Comparison of ENCODE assay signal across 1 cellular context in the genomic region with DNA sequence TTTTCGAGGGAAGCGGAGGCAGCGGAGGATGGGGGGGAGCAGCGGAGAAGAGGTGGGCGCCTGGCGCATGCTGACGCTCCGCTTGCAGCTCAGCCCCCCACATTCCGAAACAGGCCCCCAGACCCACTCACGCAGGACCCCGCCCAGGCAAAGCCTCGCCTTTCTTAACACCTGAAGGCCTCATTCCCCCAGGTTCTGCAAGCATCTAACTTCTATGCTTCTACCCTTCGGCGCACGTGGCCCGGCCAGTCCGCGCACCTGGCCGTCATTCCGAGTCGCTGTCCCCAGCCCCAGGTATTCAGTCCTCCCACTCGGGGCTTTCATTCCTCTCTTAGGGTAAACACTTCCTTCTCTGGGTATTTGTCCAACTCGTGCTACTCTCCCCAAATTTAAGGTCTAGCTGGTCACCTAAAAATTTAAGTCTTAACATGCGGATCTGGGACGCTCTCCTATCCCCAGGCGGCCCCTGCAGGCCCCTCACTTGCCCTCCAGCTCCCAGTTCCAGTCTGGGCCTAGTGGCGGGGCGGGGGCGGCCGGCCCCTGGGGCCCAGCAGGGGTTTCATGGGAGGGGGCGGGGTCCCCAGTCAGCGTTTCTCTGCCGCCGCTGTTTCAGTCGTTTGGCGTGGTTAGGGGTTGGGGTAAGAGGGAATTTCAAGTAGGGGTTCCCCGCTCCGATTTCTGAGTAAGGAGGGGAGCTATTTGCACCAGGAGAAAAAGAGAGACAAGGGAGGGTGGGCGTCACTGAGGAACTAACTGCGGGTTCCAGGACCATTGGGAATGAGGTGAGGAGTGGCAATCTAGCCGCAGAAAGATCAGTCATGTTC.
TF ChIP-seq lines count a peak whose summit lies in the region.

No MANE protein-coding gene starts in this region.

TF ChIP-seq in K562, 482 proteins besides CTCF, POLR2A, EP300 and RAD21 (continued from another document and continues in another):
- TF ChIP-seq, protein P1, sequence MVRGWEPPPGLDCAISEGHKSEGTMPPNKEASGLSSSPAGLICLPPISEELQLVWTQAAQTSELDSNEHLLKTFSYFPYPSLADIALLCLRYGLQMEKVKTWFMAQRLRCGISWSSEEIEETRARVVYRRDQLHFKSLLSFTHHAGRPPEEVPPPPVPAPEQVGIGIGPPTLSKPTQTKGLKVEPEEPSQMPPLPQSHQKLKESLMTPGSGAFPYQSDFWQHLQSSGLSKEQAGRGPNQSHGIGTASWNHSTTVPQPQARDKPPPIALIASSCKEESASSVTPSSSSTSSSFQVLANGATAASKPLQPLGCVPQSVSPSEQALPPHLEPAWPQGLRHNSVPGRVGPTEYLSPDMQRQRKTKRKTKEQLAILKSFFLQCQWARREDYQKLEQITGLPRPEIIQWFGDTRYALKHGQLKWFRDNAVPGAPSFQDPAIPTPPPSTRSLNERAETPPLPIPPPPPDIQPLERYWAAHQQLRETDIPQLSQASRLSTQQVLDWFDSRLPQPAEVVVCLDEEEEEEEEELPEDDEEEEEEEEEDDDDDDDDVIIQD (CRISPR knock-in tag; IDR thresholded peaks at IDR 0.05), result no peak
- TF ChIP-seq HMGN3 (IDR thresholded peaks at IDR 0.05; ENCODE audit: borderline replicate concordance, extremely low read depth, insufficient read length, low read depth, low read length), result peak; percentile 38
- TF ChIP-seq, protein P2, sequence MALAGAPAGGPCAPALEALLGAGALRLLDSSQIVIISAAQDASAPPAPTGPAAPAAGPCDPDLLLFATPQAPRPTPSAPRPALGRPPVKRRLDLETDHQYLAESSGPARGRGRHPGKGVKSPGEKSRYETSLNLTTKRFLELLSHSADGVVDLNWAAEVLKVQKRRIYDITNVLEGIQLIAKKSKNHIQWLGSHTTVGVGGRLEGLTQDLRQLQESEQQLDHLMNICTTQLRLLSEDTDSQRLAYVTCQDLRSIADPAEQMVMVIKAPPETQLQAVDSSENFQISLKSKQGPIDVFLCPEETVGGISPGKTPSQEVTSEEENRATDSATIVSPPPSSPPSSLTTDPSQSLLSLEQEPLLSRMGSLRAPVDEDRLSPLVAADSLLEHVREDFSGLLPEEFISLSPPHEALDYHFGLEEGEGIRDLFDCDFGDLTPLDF (CRISPR knock-in tag; IDR thresholded peaks at IDR 0.05), result no peak
- peak; percentile 88 for TF ChIP-seq EGR1 (conservative IDR thresholded peaks at IDR 0.05)
- no peak for TF ChIP-seq CREM (IDR thresholded peaks at IDR 0.05; ENCODE audit: low read depth)
- TF ChIP-seq, protein P3, sequence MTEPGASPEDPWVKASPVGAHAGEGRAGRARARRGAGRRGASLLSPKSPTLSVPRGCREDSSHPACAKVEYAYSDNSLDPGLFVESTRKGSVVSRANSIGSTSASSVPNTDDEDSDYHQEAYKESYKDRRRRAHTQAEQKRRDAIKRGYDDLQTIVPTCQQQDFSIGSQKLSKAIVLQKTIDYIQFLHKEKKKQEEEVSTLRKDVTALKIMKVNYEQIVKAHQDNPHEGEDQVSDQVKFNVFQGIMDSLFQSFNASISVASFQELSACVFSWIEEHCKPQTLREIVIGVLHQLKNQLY (CRISPR knock-in tag; conservative IDR thresholded peaks at IDR 0.05), result no peak
- no peak for TF ChIP-seq NCOA6 (IDR thresholded peaks at IDR 0.05)
- no peak for TF ChIP-seq SMARCA5 (IDR thresholded peaks at IDR 0.05)
- TF ChIP-seq SNIP1 (IDR thresholded peaks at IDR 0.05; ENCODE audit: low read depth), result no peak
- no peak for TF ChIP-seq ZNF707 (CRISPR knock-in tag; conservative IDR thresholded peaks at IDR 0.05)
- TF ChIP-seq, protein P4, sequence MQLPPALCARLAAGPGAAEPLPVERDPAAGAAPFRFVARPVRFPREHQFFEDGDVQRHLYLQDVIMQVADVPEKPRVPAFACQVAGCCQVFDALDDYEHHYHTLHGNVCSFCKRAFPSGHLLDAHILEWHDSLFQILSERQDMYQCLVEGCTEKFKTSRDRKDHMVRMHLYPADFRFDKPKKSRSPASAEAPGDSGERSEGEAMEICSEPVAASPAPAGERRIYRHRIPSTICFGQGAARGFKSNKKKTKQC (CRISPR knock-in tag; IDR thresholded peaks at IDR 0.05), result no peak
- TF ChIP-seq, protein P5, sequence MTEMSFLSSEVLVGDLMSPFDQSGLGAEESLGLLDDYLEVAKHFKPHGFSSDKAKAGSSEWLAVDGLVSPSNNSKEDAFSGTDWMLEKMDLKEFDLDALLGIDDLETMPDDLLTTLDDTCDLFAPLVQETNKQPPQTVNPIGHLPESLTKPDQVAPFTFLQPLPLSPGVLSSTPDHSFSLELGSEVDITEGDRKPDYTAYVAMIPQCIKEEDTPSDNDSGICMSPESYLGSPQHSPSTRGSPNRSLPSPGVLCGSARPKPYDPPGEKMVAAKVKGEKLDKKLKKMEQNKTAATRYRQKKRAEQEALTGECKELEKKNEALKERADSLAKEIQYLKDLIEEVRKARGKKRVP (CRISPR knock-in tag; IDR thresholded peaks at IDR 0.05), result 0 out of 2 replicates have a peak, but pooled peaks have one; percentile 48
- peak; percentile 28; the same call in 1 of the 2 replicates for TF ChIP-seq ZNF431 (CRISPR knock-in tag; IDR thresholded peaks at IDR 0.05)
- TF ChIP-seq SMARCB1 (IDR thresholded peaks at IDR 0.05; ENCODE audit: insufficient read length, low read depth), result no peak
- TF ChIP-seq ZNF717 (CRISPR knock-in tag; IDR thresholded peaks at IDR 0.05), result no peak
- TF ChIP-seq, protein P6, sequence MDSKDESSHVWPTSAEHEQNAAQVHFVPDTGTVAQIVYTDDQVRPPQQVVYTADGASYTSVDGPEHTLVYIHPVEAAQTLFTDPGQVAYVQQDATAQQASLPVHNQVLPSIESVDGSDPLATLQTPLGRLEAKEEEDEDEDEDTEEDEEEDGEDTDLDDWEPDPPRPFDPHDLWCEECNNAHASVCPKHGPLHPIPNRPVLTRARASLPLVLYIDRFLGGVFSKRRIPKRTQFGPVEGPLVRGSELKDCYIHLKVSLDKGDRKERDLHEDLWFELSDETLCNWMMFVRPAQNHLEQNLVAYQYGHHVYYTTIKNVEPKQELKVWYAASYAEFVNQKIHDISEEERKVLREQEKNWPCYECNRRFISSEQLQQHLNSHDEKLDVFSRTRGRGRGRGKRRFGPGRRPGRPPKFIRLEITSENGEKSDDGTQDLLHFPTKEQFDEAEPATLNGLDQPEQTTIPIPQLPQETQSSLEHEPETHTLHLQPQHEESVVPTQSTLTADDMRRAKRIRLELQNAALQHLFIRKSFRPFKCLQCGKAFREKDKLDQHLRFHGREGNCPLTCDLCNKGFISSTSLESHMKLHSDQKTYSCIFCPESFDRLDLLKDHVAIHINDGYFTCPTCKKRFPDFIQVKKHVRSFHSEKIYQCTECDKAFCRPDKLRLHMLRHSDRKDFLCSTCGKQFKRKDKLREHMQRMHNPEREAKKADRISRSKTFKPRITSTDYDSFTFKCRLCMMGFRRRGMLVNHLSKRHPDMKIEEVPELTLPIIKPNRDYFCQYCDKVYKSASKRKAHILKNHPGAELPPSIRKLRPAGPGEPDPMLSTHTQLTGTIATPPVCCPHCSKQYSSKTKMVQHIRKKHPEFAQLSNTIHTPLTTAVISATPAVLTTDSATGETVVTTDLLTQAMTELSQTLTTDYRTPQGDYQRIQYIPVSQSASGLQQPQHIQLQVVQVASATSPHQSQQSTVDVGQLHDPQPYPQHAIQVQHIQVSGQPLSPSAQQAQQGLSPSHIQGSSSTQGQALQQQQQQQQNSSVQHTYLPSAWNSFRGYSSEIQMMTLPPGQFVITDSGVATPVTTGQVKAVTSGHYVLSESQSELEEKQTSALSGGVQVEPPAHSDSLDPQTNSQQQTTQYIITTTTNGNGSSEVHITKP (IDR thresholded peaks at IDR 0.05; ENCODE audit: partially characterized antibody), result peak; percentile 76
- no peak for TF ChIP-seq SP1 (CRISPR knock-in tag; IDR thresholded peaks at IDR 0.05)
- peak; percentile 36; the same call in 1 of the 2 replicates for TF ChIP-seq ARID1B (IDR thresholded peaks at IDR 0.05)
- TF ChIP-seq, protein P7, sequence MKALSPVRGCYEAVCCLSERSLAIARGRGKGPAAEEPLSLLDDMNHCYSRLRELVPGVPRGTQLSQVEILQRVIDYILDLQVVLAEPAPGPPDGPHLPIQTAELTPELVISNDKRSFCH (CRISPR knock-in tag; IDR thresholded peaks at IDR 0.05), result no peak
- TF ChIP-seq, protein P7 (tag; IDR thresholded peaks at IDR 0.05), result peak; percentile 68
- TF ChIP-seq ZNF778 (CRISPR knock-in tag; IDR thresholded peaks at IDR 0.05), result no peak
- TF ChIP-seq, protein P8, sequence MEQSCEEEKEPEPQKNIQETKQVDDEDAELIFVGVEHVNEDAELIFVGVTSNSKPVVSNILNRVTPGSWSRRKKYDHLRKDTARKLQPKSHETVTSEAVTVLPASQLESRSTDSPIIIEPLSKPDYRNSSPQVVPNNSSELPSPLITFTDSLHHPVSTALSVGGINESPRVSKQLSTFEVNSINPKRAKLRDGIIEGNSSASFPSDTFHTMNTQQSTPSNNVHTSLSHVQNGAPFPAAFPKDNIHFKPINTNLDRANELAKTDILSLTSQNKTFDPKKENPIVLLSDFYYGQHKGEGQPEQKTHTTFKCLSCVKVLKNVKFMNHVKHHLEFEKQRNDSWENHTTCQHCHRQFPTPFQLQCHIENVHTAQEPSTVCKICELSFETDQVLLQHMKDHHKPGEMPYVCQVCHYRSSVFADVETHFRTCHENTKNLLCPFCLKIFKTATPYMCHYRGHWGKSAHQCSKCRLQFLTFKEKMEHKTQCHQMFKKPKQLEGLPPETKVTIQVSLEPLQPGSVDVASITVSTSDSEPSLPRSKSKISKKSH (CRISPR knock-in tag; IDR thresholded peaks at IDR 0.05), result no peak
- no peak for TF ChIP-seq ZNF436 (CRISPR knock-in tag; IDR thresholded peaks at IDR 0.05)
- no peak for TF ChIP-seq RBM34 (IDR thresholded peaks at IDR 0.05; ENCODE audit: borderline replicate concordance, insufficient read depth, low read length)
- TF ChIP-seq PCBP1 (IDR thresholded peaks at IDR 0.05; ENCODE audit: low read depth, low read length, poor library complexity, severe bottlenecking), result peak; percentile 74
- TF ChIP-seq, protein P9, sequence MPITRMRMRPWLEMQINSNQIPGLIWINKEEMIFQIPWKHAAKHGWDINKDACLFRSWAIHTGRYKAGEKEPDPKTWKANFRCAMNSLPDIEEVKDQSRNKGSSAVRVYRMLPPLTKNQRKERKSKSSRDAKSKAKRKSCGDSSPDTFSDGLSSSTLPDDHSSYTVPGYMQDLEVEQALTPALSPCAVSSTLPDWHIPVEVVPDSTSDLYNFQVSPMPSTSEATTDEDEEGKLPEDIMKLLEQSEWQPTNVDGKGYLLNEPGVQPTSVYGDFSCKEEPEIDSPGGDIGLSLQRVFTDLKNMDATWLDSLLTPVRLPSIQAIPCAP (CRISPR knock-in tag; IDR thresholded peaks at IDR 0.05; ENCODE audit: borderline replicate concordance), result no peak
- TF ChIP-seq, protein P10, sequence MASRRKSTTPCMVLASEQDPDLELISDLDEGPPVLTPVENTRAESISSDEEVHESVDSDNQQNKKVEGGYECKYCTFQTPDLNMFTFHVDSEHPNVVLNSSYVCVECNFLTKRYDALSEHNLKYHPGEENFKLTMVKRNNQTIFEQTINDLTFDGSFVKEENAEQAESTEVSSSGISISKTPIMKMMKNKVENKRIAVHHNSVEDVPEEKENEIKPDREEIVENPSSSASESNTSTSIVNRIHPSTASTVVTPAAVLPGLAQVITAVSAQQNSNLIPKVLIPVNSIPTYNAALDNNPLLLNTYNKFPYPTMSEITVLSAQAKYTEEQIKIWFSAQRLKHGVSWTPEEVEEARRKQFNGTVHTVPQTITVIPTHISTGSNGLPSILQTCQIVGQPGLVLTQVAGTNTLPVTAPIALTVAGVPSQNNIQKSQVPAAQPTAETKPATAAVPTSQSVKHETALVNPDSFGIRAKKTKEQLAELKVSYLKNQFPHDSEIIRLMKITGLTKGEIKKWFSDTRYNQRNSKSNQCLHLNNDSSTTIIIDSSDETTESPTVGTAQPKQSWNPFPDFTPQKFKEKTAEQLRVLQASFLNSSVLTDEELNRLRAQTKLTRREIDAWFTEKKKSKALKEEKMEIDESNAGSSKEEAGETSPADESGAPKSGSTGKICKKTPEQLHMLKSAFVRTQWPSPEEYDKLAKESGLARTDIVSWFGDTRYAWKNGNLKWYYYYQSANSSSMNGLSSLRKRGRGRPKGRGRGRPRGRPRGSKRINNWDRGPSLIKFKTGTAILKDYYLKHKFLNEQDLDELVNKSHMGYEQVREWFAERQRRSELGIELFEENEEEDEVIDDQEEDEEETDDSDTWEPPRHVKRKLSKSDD (conservative IDR thresholded peaks at IDR 0.05; ENCODE audit: low read length), result no peak
- TF ChIP-seq FOXA3 (CRISPR knock-in tag; conservative IDR thresholded peaks at IDR 0.05 in 1 of 2, IDR thresholded peaks at IDR 0.05 in 1 of 2), result 0 out of 4 replicates have a peak, but pooled peaks of 1 of the 2 experiments have one; percentile 55
- TF ChIP-seq, protein P11, sequence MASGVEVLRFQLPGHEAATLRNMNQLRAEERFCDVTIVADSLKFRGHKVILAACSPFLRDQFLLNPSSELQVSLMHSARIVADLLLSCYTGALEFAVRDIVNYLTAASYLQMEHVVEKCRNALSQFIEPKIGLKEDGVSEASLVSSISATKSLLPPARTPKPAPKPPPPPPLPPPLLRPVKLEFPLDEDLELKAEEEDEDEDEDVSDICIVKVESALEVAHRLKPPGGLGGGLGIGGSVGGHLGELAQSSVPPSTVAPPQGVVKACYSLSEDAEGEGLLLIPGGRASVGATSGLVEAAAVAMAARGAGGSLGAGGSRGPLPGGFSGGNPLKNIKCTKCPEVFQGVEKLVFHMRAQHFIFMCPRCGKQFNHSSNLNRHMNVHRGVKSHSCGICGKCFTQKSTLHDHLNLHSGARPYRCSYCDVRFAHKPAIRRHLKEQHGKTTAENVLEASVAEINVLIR (CRISPR knock-in tag; IDR thresholded peaks at IDR 0.05), result no peak
- TF ChIP-seq GABPB1 (CRISPR knock-in tag; IDR thresholded peaks at IDR 0.05), result peak; percentile 5; the same call in 1 of the 2 replicates
- TF ChIP-seq, protein P12, sequence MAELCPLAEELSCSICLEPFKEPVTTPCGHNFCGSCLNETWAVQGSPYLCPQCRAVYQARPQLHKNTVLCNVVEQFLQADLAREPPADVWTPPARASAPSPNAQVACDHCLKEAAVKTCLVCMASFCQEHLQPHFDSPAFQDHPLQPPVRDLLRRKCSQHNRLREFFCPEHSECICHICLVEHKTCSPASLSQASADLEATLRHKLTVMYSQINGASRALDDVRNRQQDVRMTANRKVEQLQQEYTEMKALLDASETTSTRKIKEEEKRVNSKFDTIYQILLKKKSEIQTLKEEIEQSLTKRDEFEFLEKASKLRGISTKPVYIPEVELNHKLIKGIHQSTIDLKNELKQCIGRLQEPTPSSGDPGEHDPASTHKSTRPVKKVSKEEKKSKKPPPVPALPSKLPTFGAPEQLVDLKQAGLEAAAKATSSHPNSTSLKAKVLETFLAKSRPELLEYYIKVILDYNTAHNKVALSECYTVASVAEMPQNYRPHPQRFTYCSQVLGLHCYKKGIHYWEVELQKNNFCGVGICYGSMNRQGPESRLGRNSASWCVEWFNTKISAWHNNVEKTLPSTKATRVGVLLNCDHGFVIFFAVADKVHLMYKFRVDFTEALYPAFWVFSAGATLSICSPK (IDR thresholded peaks at IDR 0.05; ENCODE audit: borderline replicate concordance), result no peak
- TF ChIP-seq MBD2 (IDR thresholded peaks at IDR 0.05; ENCODE audit: borderline replicate concordance, low read depth), result no peak
- TF ChIP-seq NUFIP1 (IDR thresholded peaks at IDR 0.05; ENCODE audit: partially characterized antibody), result peak; percentile 3
- no peak for TF ChIP-seq POLR3G (IDR thresholded peaks at IDR 0.05; ENCODE audit: extremely low read depth, insufficient read length, insufficient replicate concordance)
- peak; percentile 80 for TF ChIP-seq ZNF232 (CRISPR knock-in tag; IDR thresholded peaks at IDR 0.05)
- TF ChIP-seq, protein P13, sequence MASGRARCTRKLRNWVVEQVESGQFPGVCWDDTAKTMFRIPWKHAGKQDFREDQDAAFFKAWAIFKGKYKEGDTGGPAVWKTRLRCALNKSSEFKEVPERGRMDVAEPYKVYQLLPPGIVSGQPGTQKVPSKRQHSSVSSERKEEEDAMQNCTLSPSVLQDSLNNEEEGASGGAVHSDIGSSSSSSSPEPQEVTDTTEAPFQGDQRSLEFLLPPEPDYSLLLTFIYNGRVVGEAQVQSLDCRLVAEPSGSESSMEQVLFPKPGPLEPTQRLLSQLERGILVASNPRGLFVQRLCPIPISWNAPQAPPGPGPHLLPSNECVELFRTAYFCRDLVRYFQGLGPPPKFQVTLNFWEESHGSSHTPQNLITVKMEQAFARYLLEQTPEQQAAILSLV (tag; IDR thresholded peaks at IDR 0.05), result no peak
